Comparison of ENCODE assay signal across 20 cellular contexts in the genomic region with DNA sequence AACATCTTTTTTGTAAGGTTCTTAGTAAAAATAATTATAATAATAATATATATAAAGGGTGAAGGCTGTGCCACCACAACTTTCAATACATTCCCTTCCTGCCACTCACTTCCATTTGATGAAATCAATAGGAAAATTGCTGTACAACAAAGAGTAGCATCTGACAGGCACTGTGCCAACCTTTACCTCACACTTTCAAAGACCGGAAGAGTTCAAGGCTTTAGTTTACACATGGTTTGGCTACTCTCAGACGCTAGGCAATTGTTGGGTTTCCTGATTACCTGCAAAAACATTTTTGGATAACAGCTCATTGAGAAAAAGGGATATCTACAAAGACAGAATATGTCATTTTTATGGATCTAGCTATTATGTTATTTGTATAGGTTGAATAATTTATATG. TPM values are rescaled to one million over a fixed set of nuclear protein-coding genes. Genes with fewer than 3 reads are reported as not detected.
A peak's percentile ranks its signal among the peaks of the same experiment; 100 is the strongest.
DNase-seq lines count a peak whose midpoint lies in the region; ATAC-seq and TF ChIP-seq lines count a peak whose summit lies in the region.
"Had no signal": no experiment of that assay in that cellular context is flagged by ENCODE, and none has a peak within 500 bp of the region (broad histone marks: within the 10 kb centered on the region; RNA-seq: fewer than 3 reads in every experiment).

No MANE protein-coding gene starts in this region.

- H3K27ac Mint-ChIP-seq in WTC11: no peak overlapping the region
- H3K27ac Mint-ChIP-seq: activated naive CD8-positive, alpha-beta T cell treated with anti-CD3 and anti-CD28 coated beads, Interleukin-2, amount 10 ng/mL, durations not matched to agents 7 days and 5 days; memory B cell; natural killer cell had no signal

- no peaks in the 10 kb centered on the region for H3K9me3 ChIP-seq in MG63
- H3K9me3 ChIP-seq in colonic mucosa: no peaks in the 10 kb centered on the region
- H3K9me3 ChIP-seq: esophagus squamous epithelium had no signal

- no peaks in the 10 kb centered on the region for H3K9me3 Mint-ChIP-seq in WTC11
- H3K9me3 Mint-ChIP-seq: activated naive CD8-positive, alpha-beta T cell treated with anti-CD3 and anti-CD28 coated beads, Interleukin-2, amount 10 ng/mL, durations not matched to agents 7 days and 5 days; activated T-cell treated with anti-CD3 and anti-CD28 coated beads, Interleukin-2, amount 50 U/mL, for 4 hours; immature natural killer cell; memory B cell; natural killer cell had no signal

- DNase-seq in COR-L47 (lab: John Stamatoyannopoulos, UW) (peak; percentile 72), MG63 (peak; percentile 19), NCI-H345 (lab: John Stamatoyannopoulos, UW) (peak; percentile 41), colonic mucosa (peak; percentile 24), WTC11 (ENCODE audit: low spot score) (no peak), NCI-H524 (lab: John Stamatoyannopoulos, UW) (no peak)
- no peak for DNase-seq in NK-92 treated with Interleukin-12 subunit alpha and Interleukin-12 subunit beta, amount 100 ng/mL, for 24 hours (lab: John Stamatoyannopoulos, UW)
- DNase-seq: activated CD4-positive, alpha-beta T cell treated with anti-CD3 and anti-CD28 coated beads, Interleukin-2, amount 50 U/mL, for 48 hours; activated naive CD8-positive, alpha-beta T cell treated with anti-CD3 and anti-CD28 coated beads, Interleukin-2, amount 10 ng/mL, durations not matched to agents 7 days and 5 days; activated T-cell treated with anti-CD3 and anti-CD28 coated beads, Interleukin-2, amount 50 U/mL, for 4 hours; esophagus squamous epithelium; glutamatergic neuron; GM23248; immature natural killer cell; natural killer cell; posterior cingulate gyrus; stimulated activated CD4-positive, alpha-beta T cell treated with anti-CD3 and anti-CD28 coated beads, Interleukin-4, amount 100 ng/mL, for 1 hour; SW 1271 had no signal

- H3K27me3 Mint-ChIP-seq in WTC11 (ENCODE audit: low read depth): no peaks in the 10 kb centered on the region
- H3K27me3 Mint-ChIP-seq: activated naive CD8-positive, alpha-beta T cell treated with anti-CD3 and anti-CD28 coated beads, Interleukin-2, amount 10 ng/mL, durations not matched to agents 7 days and 5 days; memory B cell had no signal

- TF ChIP-seq CTCF in colonic mucosa (IDR thresholded peaks at IDR 0.05) (no peak), WTC11 (IDR thresholded peaks at IDR 0.05) (no peak)

- H3K36me3 ChIP-seq in MG63 (no peaks in the 10 kb centered on the region), colonic mucosa (no peaks in the 10 kb centered on the region)

- no peak overlapping the region for H3K4me3 Mint-ChIP-seq in WTC11
- H3K4me3 Mint-ChIP-seq: activated naive CD8-positive, alpha-beta T cell treated with anti-CD3 and anti-CD28 coated beads, Interleukin-2, amount 10 ng/mL, durations not matched to agents 7 days and 5 days; activated T-cell treated with anti-CD3 and anti-CD28 coated beads, Interleukin-2, amount 50 U/mL, for 4 hours; immature natural killer cell; memory B cell; natural killer cell had no signal

- no peak overlapping the region for H3K27ac ChIP-seq in colonic mucosa
- H3K27ac ChIP-seq: esophagus squamous epithelium, GM23248 had no signal

- H3K4me3 ChIP-seq in MG63 (no peak overlapping the region), colonic mucosa (no peak overlapping the region)
- H3K4me3 ChIP-seq: esophagus squamous epithelium, GM23248 had no signal

- H3K27me3 ChIP-seq in MG63: no peaks in the 10 kb centered on the region
- H3K27me3 ChIP-seq in colonic mucosa: no peaks in the 10 kb centered on the region
- H3K27me3 ChIP-seq: esophagus squamous epithelium had no signal

- intact Hi-C loops in colonic mucosa (cut with DNase I): no loop called here

- CTCF ChIA-PET in WTC11 (lab: Charles Lee): no interaction called here

- H3K4me1 ChIP-seq in colonic mucosa: no peaks in the 10 kb centered on the region

- ATAC-seq in WTC11: no peak
- no peak for ATAC-seq in HG02852 (IDR thresholded peaks at IDR 0.05; ENCODE audit: unreplicated experiment)
- ATAC-seq: activated T-cell treated with anti-CD3 and anti-CD28 coated beads, Interleukin-2, amount 50 U/mL, for 4 hours; natural killer cell had no signal

- POLR2A ChIA-PET in WTC11 (lab: Charles Lee): interaction anchor here (0.7 kb wide), 1 partner anchor 1227 kb away, joined by 4 read pairs; no protein-coding TSS in a partner anchor

- H3K4me1 Mint-ChIP-seq in WTC11: peaks cover 27% of the 10 kb centered on the region

- no peak overlapping the region for H3K9ac ChIP-seq in colonic mucosa (ENCODE audit: low read depth in 2 of 2, low read length in 2 of 2)
- H3K9ac ChIP-seq: GM23248 had no signal

- no peaks in the 10 kb centered on the region for H3K36me3 Mint-ChIP-seq in WTC11
- H3K36me3 Mint-ChIP-seq: natural killer cell had no signal

TF ChIP-seq in WTC11, 78 proteins besides CTCF, POLR2A, EP300 and RAD21 (continues in another document):
- no peak for TF ChIP-seq PRRX2 (CRISPR knock-in tag; IDR thresholded peaks at IDR 0.05)
- TF ChIP-seq, protein P1, sequence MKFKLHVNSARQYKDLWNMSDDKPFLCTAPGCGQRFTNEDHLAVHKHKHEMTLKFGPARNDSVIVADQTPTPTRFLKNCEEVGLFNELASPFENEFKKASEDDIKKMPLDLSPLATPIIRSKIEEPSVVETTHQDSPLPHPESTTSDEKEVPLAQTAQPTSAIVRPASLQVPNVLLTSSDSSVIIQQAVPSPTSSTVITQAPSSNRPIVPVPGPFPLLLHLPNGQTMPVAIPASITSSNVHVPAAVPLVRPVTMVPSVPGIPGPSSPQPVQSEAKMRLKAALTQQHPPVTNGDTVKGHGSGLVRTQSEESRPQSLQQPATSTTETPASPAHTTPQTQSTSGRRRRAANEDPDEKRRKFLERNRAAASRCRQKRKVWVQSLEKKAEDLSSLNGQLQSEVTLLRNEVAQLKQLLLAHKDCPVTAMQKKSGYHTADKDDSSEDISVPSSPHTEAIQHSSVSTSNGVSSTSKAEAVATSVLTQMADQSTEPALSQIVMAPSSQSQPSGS (CRISPR knock-in tag; IDR thresholded peaks at IDR 0.05; ENCODE audit: borderline replicate concordance, low read depth): no peak
- no peak for TF ChIP-seq ZNF138 (CRISPR knock-in tag; conservative IDR thresholded peaks at IDR 0.05)
- TF ChIP-seq, protein P2, sequence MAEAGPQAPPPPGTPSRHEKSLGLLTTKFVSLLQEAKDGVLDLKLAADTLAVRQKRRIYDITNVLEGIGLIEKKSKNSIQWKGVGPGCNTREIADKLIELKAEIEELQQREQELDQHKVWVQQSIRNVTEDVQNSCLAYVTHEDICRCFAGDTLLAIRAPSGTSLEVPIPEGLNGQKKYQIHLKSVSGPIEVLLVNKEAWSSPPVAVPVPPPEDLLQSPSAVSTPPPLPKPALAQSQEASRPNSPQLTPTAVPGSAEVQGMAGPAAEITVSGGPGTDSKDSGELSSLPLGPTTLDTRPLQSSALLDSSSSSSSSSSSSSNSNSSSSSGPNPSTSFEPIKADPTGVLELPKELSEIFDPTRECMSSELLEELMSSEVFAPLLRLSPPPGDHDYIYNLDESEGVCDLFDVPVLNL (CRISPR knock-in tag; IDR thresholded peaks at IDR 0.05; ENCODE audit: borderline replicate concordance, low read depth): no peak
- no peak for TF ChIP-seq ZNF263 (CRISPR knock-in tag; IDR thresholded peaks at IDR 0.05; ENCODE audit: low read depth)
- TF ChIP-seq GRHL2 (CRISPR knock-in tag; IDR thresholded peaks at IDR 0.05; ENCODE audit: insufficient replicate concordance, severe bottlenecking): no peak
- TF ChIP-seq, protein P3, sequence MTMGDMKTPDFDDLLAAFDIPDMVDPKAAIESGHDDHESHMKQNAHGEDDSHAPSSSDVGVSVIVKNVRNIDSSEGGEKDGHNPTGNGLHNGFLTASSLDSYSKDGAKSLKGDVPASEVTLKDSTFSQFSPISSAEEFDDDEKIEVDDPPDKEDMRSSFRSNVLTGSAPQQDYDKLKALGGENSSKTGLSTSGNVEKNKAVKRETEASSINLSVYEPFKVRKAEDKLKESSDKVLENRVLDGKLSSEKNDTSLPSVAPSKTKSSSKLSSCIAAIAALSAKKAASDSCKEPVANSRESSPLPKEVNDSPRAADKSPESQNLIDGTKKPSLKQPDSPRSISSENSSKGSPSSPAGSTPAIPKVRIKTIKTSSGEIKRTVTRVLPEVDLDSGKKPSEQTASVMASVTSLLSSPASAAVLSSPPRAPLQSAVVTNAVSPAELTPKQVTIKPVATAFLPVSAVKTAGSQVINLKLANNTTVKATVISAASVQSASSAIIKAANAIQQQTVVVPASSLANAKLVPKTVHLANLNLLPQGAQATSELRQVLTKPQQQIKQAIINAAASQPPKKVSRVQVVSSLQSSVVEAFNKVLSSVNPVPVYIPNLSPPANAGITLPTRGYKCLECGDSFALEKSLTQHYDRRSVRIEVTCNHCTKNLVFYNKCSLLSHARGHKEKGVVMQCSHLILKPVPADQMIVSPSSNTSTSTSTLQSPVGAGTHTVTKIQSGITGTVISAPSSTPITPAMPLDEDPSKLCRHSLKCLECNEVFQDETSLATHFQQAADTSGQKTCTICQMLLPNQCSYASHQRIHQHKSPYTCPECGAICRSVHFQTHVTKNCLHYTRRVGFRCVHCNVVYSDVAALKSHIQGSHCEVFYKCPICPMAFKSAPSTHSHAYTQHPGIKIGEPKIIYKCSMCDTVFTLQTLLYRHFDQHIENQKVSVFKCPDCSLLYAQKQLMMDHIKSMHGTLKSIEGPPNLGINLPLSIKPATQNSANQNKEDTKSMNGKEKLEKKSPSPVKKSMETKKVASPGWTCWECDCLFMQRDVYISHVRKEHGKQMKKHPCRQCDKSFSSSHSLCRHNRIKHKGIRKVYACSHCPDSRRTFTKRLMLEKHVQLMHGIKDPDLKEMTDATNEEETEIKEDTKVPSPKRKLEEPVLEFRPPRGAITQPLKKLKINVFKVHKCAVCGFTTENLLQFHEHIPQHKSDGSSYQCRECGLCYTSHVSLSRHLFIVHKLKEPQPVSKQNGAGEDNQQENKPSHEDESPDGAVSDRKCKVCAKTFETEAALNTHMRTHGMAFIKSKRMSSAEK (CRISPR knock-in tag; IDR thresholded peaks at IDR 0.05; ENCODE audit: borderline replicate concordance): no peak
- no peak for TF ChIP-seq ZNF671 (CRISPR knock-in tag; IDR thresholded peaks at IDR 0.05)
- no peak for TF ChIP-seq CREM (CRISPR knock-in tag; IDR thresholded peaks at IDR 0.05)
- TF ChIP-seq TEAD1 (CRISPR knock-in tag; IDR thresholded peaks at IDR 0.05): no peak
- TF ChIP-seq HMGA2 (CRISPR knock-in tag; IDR thresholded peaks at IDR 0.05): no peak
- no peak for TF ChIP-seq ZNF121 (CRISPR knock-in tag; IDR thresholded peaks at IDR 0.05)

RNA-seq across cellular contexts. Expression of a gene that starts 5.5 kb away (rescaled TPM):
- total RNA-seq in MG63 (2014; rRNA removed; shearing (Covaris generic); ENCODE audit: low replicate concordance): 8.0 and 20.0 TPM in 2 replicates
- 10 to 100 TPM; 11.0 to 15.3 TPM for total RNA-seq in colonic mucosa
- total RNA-seq in WTC11 (2021): 12.0 to 15.6 TPM (median 14.8 TPM) in 3 replicates

RNA-seq across cellular contexts. Expression of a gene that starts 55.0 kb away (rescaled TPM):
- total RNA-seq in MG63 (2014; rRNA removed; shearing (Covaris generic); ENCODE audit: low replicate concordance): 14.4 and 15.1 TPM in 2 replicates
- 10 to 100 TPM; 17.5 to 23.5 TPM for total RNA-seq in colonic mucosa
- total RNA-seq in WTC11 (2021): 13.7 to 17.1 TPM (median 16.3 TPM) in 3 replicates

Comparison
In these comparisons a context has a peak if more than half of its experiments do, and no peak if none do; other contexts are left out.
1. DNase-seq: peak in COR-L47 (single experiment), MG63 (single experiment), NCI-H345 (single experiment) and colonic mucosa (single experiment); none in WTC11 (single experiment), NK-92 treated with Interleukin-12 subunit alpha and Interleukin-12 subunit beta, amount 100 ng/mL, for 24 hours (single experiment) and NCI-H524 (0 of 2).